ENCODE assay signal across 8 cellular contexts in the genomic region with DNA sequence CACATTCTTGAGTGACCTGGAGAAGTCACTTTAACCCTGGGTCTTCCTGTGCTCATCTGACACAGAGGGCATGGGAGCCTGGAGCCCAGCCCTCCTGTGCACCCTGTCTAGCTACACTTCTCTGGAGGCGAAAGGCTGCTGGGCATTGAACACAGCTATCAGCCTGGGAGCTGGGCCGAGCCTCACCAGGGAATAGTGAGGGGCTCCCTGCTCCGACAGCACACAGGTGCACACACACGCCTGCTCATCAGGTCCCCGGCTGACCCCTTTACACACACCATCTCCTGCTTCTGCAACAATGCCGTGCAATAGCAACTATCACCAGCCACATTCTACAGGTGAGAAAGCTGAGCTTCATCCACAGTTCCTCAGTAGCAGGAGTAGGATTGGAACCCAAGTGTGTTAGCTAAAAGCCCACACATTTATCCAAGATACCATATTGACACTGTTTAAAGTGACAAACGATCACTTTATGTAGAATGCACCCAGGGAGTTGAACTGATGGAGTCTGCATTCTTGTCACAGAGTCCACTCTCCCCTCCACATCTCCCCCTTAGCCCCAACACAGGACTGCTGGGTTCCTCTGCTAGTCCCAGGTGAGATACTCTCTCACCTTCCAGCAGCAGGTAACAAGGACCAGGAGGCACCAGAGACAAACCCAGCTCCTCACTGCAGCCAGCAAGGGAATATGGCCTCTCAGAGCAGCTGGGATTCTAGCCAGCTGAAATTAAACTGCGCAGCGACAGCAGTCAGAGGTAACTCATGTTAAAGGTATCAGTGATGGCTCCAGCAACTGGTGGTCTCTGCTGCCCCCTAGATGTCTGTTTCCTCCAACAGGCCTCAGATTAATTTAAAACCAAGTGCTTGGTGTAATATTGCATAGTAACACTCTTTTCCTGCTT. TPM values are rescaled to one million over a fixed set of nuclear protein-coding genes. Genes with fewer than 3 reads are reported as not detected.
DNase-seq lines count a peak whose midpoint lies in the region; ATAC-seq and TF ChIP-seq lines count a peak whose summit lies in the region.

No MANE protein-coding gene starts in this region.

- H3K4me3 ChIP-seq in IMR-90 (ENCODE audit: insufficient read depth, low read depth, low read length) (no peak overlapping the region), OCI-LY1 (ENCODE audit: low read depth, low read length, poor library complexity, severe bottlenecking) (no peak overlapping the region)

- H3K18ac ChIP-seq in IMR-90 (ENCODE audit: low read depth, low read length): no peak overlapping the region

- peaks cover 30% of the 10 kb centered on the region for H3K27me3 ChIP-seq in IMR-90 (ENCODE audit: control insufficient read depth, insufficient read depth, low read length)
- no peaks in the 10 kb centered on the region for H3K27me3 ChIP-seq in OCI-LY1 (ENCODE audit: insufficient read depth, low read length)

- H3K4me1 ChIP-seq in IMR-90 (ENCODE audit: control insufficient read depth, insufficient read depth, low read length) (no peaks in the 10 kb centered on the region), OCI-LY1 (ENCODE audit: insufficient read depth, low read length, severe bottlenecking) (no peaks in the 10 kb centered on the region)

- H2BK15ac ChIP-seq in IMR-90 (ENCODE audit: low read depth, low read length): no peak overlapping the region

- TF ChIP-seq POLR2A in IMR-90 (IDR thresholded peaks at IDR 0.05; ENCODE audit: low read depth, low read length): no peak

- no peaks in the 10 kb centered on the region for H3K79me2 ChIP-seq in OCI-LY1 (ENCODE audit: insufficient read depth, low read length)

- no peak overlapping the region for H2BK20ac ChIP-seq in IMR-90 (ENCODE audit: low read depth, low read length)

- no peak overlapping the region for H4K5ac ChIP-seq in IMR-90 (ENCODE audit: low read depth, low read length)

- BruUV-seq in IMR-90 (replicated peaks; lab: Mats Ljungman, UMichigan): no TSS peak

- dilution Hi-C loops in IMR-90 (cut with HindIII; ENCODE audit: low sequenced_read_pairs, unreplicated experiment): no loop called here

- 60% methylated on average over 2 of the region's 9 CpGs; no CpG with 5 or more reads in 1 of the 2 experiments for WGBS in IMR-90 (ENCODE audit: extremely low coverage in 2 of 2, insufficient read length in 1 of 2), 2 experiments

- POLR2A ChIA-PET in IMR-90 (lab: Charles Lee; ENCODE audit: unreplicated experiment): no interaction called here

- intact Hi-C loops in IMR-90 (cut with micrococcal nuclease): loop anchor here (1.0 to 5.0 kb wide), 4 partner anchors 153 to 946 kb away; no protein-coding TSS in a partner anchor

- H4K20me1 ChIP-seq in IMR-90 (ENCODE audit: insufficient read depth, low read length) (no peaks in the 10 kb centered on the region), OCI-LY1 (ENCODE audit: insufficient read depth, low read length) (no peaks in the 10 kb centered on the region)

- H3K4ac ChIP-seq in IMR-90 (ENCODE audit: low read depth, low read length): no peak overlapping the region

- H3K27me3 Mint-ChIP-seq in activated T-cell treated with anti-CD3 and anti-CD28 coated beads, Interleukin-2, amount 50 U/mL, for 72 hours (ENCODE audit: low read depth): peaks cover 14% of the 10 kb centered on the region

- no peak overlapping the region for H3K23ac ChIP-seq in IMR-90 (ENCODE audit: low read depth, low read length)

- H3K9me3 Mint-ChIP-seq in activated T-cell treated with anti-CD3 and anti-CD28 coated beads, Interleukin-2, amount 50 U/mL, for 72 hours: no peaks in the 10 kb centered on the region

- TF ChIP-seq CTCF in IMR-90 (conservative IDR thresholded peaks at IDR 0.05; ENCODE audit: low read depth, low read length): peak; percentile 84
- peak; percentile 68 for TF ChIP-seq CTCF in OCI-LY1 (IDR thresholded peaks at IDR 0.05; ENCODE audit: low read length)

- H2BK5ac ChIP-seq in IMR-90 (ENCODE audit: low read depth, low read length, poor library complexity, severe bottlenecking): no peak overlapping the region

- H3K9me1 ChIP-seq in IMR-90 (ENCODE audit: insufficient read depth, low read length): no peaks in the 10 kb centered on the region

- no peak overlapping the region for H4K91ac ChIP-seq in IMR-90 (ENCODE audit: insufficient read depth, low read depth, low read length)

- no peak overlapping the region for H4K8ac ChIP-seq in IMR-90 (ENCODE audit: low read depth in 2 of 2, low read length in 2 of 2)

- CTCF ChIA-PET in IMR-90 (lab: Yijun Ruan, JAX): interaction anchor here (0.8 to 1.6 kb wide), 4 partner anchors 22 to 574 kb away, joined by 3 to 11 read pairs (median 4); no protein-coding TSS in a partner anchor

- no peak overlapping the region for H2AK5ac ChIP-seq in IMR-90 (ENCODE audit: low read depth, low read length)

- H3K14ac ChIP-seq in IMR-90 (replicated peaks; ENCODE audit: low read depth, low read length): no peak overlapping the region

- DNase-seq in DMS53 (lab: John Stamatoyannopoulos, UW) (peak; percentile 81), IMR-90 (peak; percentile 60), glomerular visceral epithelial cell (ENCODE audit: extremely low spot score) (peak; percentile 79), putamen (ENCODE audit: low spot score) (peak; percentile 34), cortex of kidney (lab: John Stamatoyannopoulos, UW) (no peak)
- peak; percentile 50 to 60 for DNase-seq in activated T-cell treated with anti-CD3 and anti-CD28 coated beads, Interleukin-2, amount 50 U/mL, for 72 hours

- H2AFZ ChIP-seq in IMR-90 (replicated peaks; ENCODE audit: low read length, poor library complexity): no peak overlapping the region
- H2AFZ ChIP-seq in OCI-LY1 (ENCODE audit: low read length): no peak overlapping the region

- no peaks in the 10 kb centered on the region for H3K79me1 ChIP-seq in IMR-90 (ENCODE audit: low read depth in 1 of 2, low read length in 2 of 2)

- H3K4me3 Mint-ChIP-seq in activated T-cell treated with anti-CD3 and anti-CD28 coated beads, Interleukin-2, amount 50 U/mL, for 72 hours: no peak overlapping the region

- H3K27ac ChIP-seq in IMR-90 (ENCODE audit: insufficient read depth, low read length) (no peak overlapping the region), OCI-LY1 (ENCODE audit: low read depth, low read length, poor library complexity, severe bottlenecking) (no peak overlapping the region)

- H3K4me2 ChIP-seq in IMR-90 (ENCODE audit: low read depth, low read length): no peak overlapping the region
- no peak overlapping the region for H3K4me2 ChIP-seq in OCI-LY1 (ENCODE audit: low read length)

- H3K9me2 ChIP-seq in OCI-LY1 (ENCODE audit: low read depth, low read length): no peaks in the 10 kb centered on the region

- no peak overlapping the region for H3K56ac ChIP-seq in IMR-90 (ENCODE audit: extremely low read depth, insufficient read depth, low read length)

- no peaks in the 10 kb centered on the region for H3K36me3 Mint-ChIP-seq in activated T-cell treated with anti-CD3 and anti-CD28 coated beads, Interleukin-2, amount 50 U/mL, for 72 hours (ENCODE audit: insufficient read depth in 2 of 2)

- H3F3A ChIP-seq in OCI-LY1 (ENCODE audit: insufficient read depth, low read length): no peaks in the 10 kb centered on the region

- no peak overlapping the region for H3K27ac Mint-ChIP-seq in activated T-cell treated with anti-CD3 and anti-CD28 coated beads, Interleukin-2, amount 50 U/mL, for 72 hours

- no peak overlapping the region for H2BK120ac ChIP-seq in IMR-90 (ENCODE audit: low read depth, low read length)

- ATAC-seq in IMR-90 (ENCODE audit: low read depth): peak; percentile 88
- peak; percentile 43 to 50 for ATAC-seq in activated T-cell treated with anti-CD3 and anti-CD28 coated beads, Interleukin-2, amount 50 U/mL, for 72 hours (replicated peaks in 1 of 2)
- no peak for ATAC-seq in GM19324 (IDR thresholded peaks at IDR 0.05; ENCODE audit: low FRiP score, unreplicated experiment)

- in situ Hi-C loops in IMR-90 (cut with MboI; ENCODE audit: low sequenced_read_pairs): loop anchor here (5.0 kb wide), 1 partner anchor 547 kb away; no protein-coding TSS in a partner anchor

- H3K9me3 ChIP-seq in IMR-90 (ENCODE audit: control insufficient read depth, insufficient read depth, low read length): no peaks in the 10 kb centered on the region
- no peaks in the 10 kb centered on the region for H3K9me3 ChIP-seq in OCI-LY1 (ENCODE audit: low read length)

- TF ChIP-seq RAD21 in IMR-90 (IDR thresholded peaks at IDR 0.05; ENCODE audit: low read length): peak; percentile 91

- H3K36me3 ChIP-seq in IMR-90 (ENCODE audit: control insufficient read depth, insufficient read depth, low read length): no peaks in the 10 kb centered on the region
- H3K36me3 ChIP-seq in OCI-LY1 (ENCODE audit: insufficient read depth, low read length): no peaks in the 10 kb centered on the region

- H3K4me1 Mint-ChIP-seq in activated T-cell treated with anti-CD3 and anti-CD28 coated beads, Interleukin-2, amount 50 U/mL, for 72 hours (ENCODE audit: low read depth): no peaks in the 10 kb centered on the region

- H2AK9ac ChIP-seq in IMR-90 (replicated peaks; ENCODE audit: low read depth, low read length, poor library complexity): no peak overlapping the region

- no peak overlapping the region for H3K9ac ChIP-seq in IMR-90 (ENCODE audit: low read depth, low read length)
- H3K9ac ChIP-seq in OCI-LY1 (ENCODE audit: low read length): no peak overlapping the region

TF ChIP-seq in IMR-90, 13 proteins besides CTCF, POLR2A, EP300 and RAD21:
- TF ChIP-seq RFX5 (IDR thresholded peaks at IDR 0.05; ENCODE audit: low read depth, low read length): no peak
- peak; percentile 79 for TF ChIP-seq SMC3 (IDR thresholded peaks at IDR 0.05; ENCODE audit: low read depth, low read length)

RNA-seq across cellular contexts. Expression of a gene that starts 18.3 kb away (rescaled TPM):
- not detected in 2 replicates for total RNA-seq in IMR-90 (2012; rRNA removed)
- polyA plus RNA-seq in IMR-90 (2012; rRNA removed): not detected in 2 replicates
- polyA plus RNA-seq in IMR-90 (2012; cell fraction: cytosol; rRNA removed): not detected in 2 replicates
- polyA plus RNA-seq in IMR-90 (2012; cell fraction: nucleus; rRNA removed; ENCODE audit: low replicate concordance): 0.08 TPM in 1 of 2 replicates, not detected in the other
- total RNA-seq in activated T-cell treated with anti-CD3 and anti-CD28 coated beads, Interleukin-2, amount 50 U/mL, for 72 hours: not detected

RNA-seq across cellular contexts. Expression of a gene that starts 28.5 kb away (rescaled TPM):
- 430 and 460 TPM in 2 replicates for total RNA-seq in IMR-90 (2012; rRNA removed)
- 333 and 339 TPM in 2 replicates for polyA plus RNA-seq in IMR-90 (2012; rRNA removed)
- polyA plus RNA-seq in IMR-90 (2012; cell fraction: cytosol; rRNA removed): 193 and 197 TPM in 2 replicates
- 292 and 717 TPM in 2 replicates for polyA plus RNA-seq in IMR-90 (2012; cell fraction: nucleus; rRNA removed; ENCODE audit: low replicate concordance)
- 10 to 100 TPM; 37.8 to 58.8 TPM for total RNA-seq in activated T-cell treated with anti-CD3 and anti-CD28 coated beads, Interleukin-2, amount 50 U/mL, for 72 hours
